10 cellular contexts compared by ENCODE assay signal in genomic region chr15:34621675-34622074, GRCh38. TPM values are rescaled to one million over a fixed set of nuclear protein-coding genes. Genes with fewer than 3 reads are reported as not detected.
DNase-seq lines count a peak whose midpoint lies in the region; ATAC-seq, FAIRE-seq and TF ChIP-seq lines count a peak whose summit lies in the region.
"Had no signal": no experiment of that assay in that cellular context is flagged by ENCODE, and none has a peak within 500 bp of the region (broad histone marks: within the 10 kb centered on the region; RNA-seq: fewer than 3 reads in every experiment).

No MANE protein-coding gene starts in this region.

- H3K36me3 ChIP-seq in HepG2 (replicated peaks in 1 of 2; ENCODE audit: control insufficient read depth in 1 of 2, insufficient read depth in 2 of 2, low read length in 2 of 2), result no peaks in the 10 kb centered on the region
- no peaks in the 10 kb centered on the region for H3K36me3 ChIP-seq in CD8-positive, alpha-beta T cell (ENCODE audit: insufficient read depth, low read length)

- H3K27ac ChIP-seq in C4-2B (no peak overlapping the region), VCaP (no peak overlapping the region), HepG2 (ENCODE audit: extremely low read length, insufficient read depth, low read length) (no peak overlapping the region)
- H3K27ac ChIP-seq in CD8-positive, alpha-beta T cell (ENCODE audit: low read depth, low read length), result no peak overlapping the region
- H3K27ac ChIP-seq: skin epidermis had no signal

- TF ChIP-seq POLR2A in HepG2 (IDR thresholded peaks at IDR 0.05; ENCODE audit: insufficient read depth in 1 of 2, low read depth in 2 of 2, low read length in 2 of 2) (no peak), GM12891 (IDR thresholded peaks at IDR 0.05; ENCODE audit: low read depth, low read length) (no peak)

- no peaks in the 10 kb centered on the region for H4K20me1 ChIP-seq in HepG2 (ENCODE audit: insufficient read depth, low read length)

- no peak for TF ChIP-seq RAD21 in HepG2 (CRISPR knock-in tag; IDR thresholded peaks at IDR 0.05)

- no peaks in the 10 kb centered on the region for H3K79me2 ChIP-seq in HepG2 (ENCODE audit: insufficient read depth, low read length)

- peaks cover 37% of the 10 kb centered on the region for H3K27me3 Mint-ChIP-seq in CD8-positive, alpha-beta T cell (ENCODE audit: low read depth)

- no peak overlapping the region for H3K4me3 Mint-ChIP-seq in CD8-positive, alpha-beta T cell

- no peaks in the 10 kb centered on the region for H3K36me3 Mint-ChIP-seq in CD8-positive, alpha-beta T cell

- H3K4me1 ChIP-seq in HepG2 (ENCODE audit: insufficient read depth, low read length), result no peaks in the 10 kb centered on the region
- no peaks in the 10 kb centered on the region for H3K4me1 ChIP-seq in CD8-positive, alpha-beta T cell (ENCODE audit: insufficient read depth, low read length)

- no peak overlapping the region for H3K4me3 ChIP-seq in HepG2 (replicated peaks in 1 of 3; ENCODE audit: insufficient read depth in 1 of 3, low read depth in 2 of 3, low read length in 3 of 3)
- H3K4me3 ChIP-seq in CD8-positive, alpha-beta T cell (ENCODE audit: low read depth, low read length), result no peak overlapping the region
- H3K4me3 ChIP-seq: skin epidermis had no signal

- no peaks in the 10 kb centered on the region for H3K9me3 ChIP-seq in HepG2 (ENCODE audit: low read length)
- no peaks in the 10 kb centered on the region for H3K9me3 ChIP-seq in CD8-positive, alpha-beta T cell (ENCODE audit: low read length)

- CTCF ChIA-PET in HepG2 (lab: Yijun Ruan, JAX; ENCODE audit: low intra/inter-chr PET ratio, low total read pairs), result interaction anchor here (0.9 kb wide), 1 partner anchor 299 kb away, joined by 3 read pairs; no protein-coding TSS in a partner anchor
- CTCF ChIA-PET in CD8-positive, alpha-beta T cell (lab: Charles Lee), result interaction anchor here (0.6 kb wide), 1 partner anchor 277 kb away, joined by 3 read pairs; no protein-coding TSS in a partner anchor

- TF ChIP-seq CTCF in C4-2B (conservative IDR thresholded peaks at IDR 0.05) (peak; percentile 59), VCaP (conservative IDR thresholded peaks at IDR 0.05) (peak; percentile 77), HepG2 (CRISPR knock-in tag; IDR thresholded peaks at IDR 0.05) (no peak; the same call in 1 of the 2 replicates)
- no peak for TF ChIP-seq CTCF in CD8-positive, alpha-beta T cell (IDR thresholded peaks at IDR 0.05)

- H3K9ac ChIP-seq in HepG2 (ENCODE audit: insufficient read depth, low read depth, low read length), result no peak overlapping the region

- peak; percentile 6 for DNase-seq in HT1080 (ENCODE audit: low read depth)
- peak; percentile 3 for DNase-seq in HepG2 (ENCODE audit: low spot score)
- no peak for DNase-seq in GM12891 (ENCODE audit: insufficient read length, low spot score)
- no peak for DNase-seq in CD8-positive, alpha-beta T cell
- no peak for DNase-seq in NCI-H1048 (lab: John Stamatoyannopoulos, UW)

- in situ Hi-C loops in HepG2 (cut with HindIII; ENCODE audit: extremely low pct_ligation_motif_present, low pct_unique_long_range_greater_than_20kb), result loop anchor here (10.0 kb wide), 1 partner anchor 293 kb away; no protein-coding TSS in a partner anchor

- no peak overlapping the region for H3K4me2 ChIP-seq in HepG2 (ENCODE audit: low read depth, low read length)

- H3K27me3 ChIP-seq in HepG2 (ENCODE audit: control insufficient read depth in 1 of 2, insufficient read depth in 2 of 2, low read length in 2 of 2), result no peaks in the 10 kb centered on the region
- peaks cover under 1% of the 10 kb centered on the region for H3K27me3 ChIP-seq in CD8-positive, alpha-beta T cell (ENCODE audit: insufficient read depth, low read length)

- no peaks in the 10 kb centered on the region for H3K4me1 Mint-ChIP-seq in CD8-positive, alpha-beta T cell (ENCODE audit: low read depth)

- no TSS peak for BruUV-seq in HepG2 (replicated peaks; lab: Mats Ljungman, UMichigan)

- no peak overlapping the region for H3K27ac Mint-ChIP-seq in CD8-positive, alpha-beta T cell

- FAIRE-seq in HepG2 (lab: Jason Lieb, UNC), result no peak
- FAIRE-seq in GM12891 (lab: Jason Lieb, UNC), result no peak
- FAIRE-seq: urothelium cell line had no signal

- intact Hi-C loops in HepG2 (cut with micrococcal nuclease; ENCODE audit: unreplicated experiment), result loop anchor here (1.0 kb wide), 1 partner anchor 299 kb away; no protein-coding TSS in a partner anchor
- intact Hi-C loops in CD8-positive, alpha-beta T cell (cut with DNase I, micrococcal nuclease), result no loop called here

- POLR2A ChIA-PET in HepG2 (lab: Yijun Ruan, JAX), result no interaction called here
- POLR2A ChIA-PET in CD8-positive, alpha-beta T cell (lab: Charles Lee), result no interaction called here

- no peak for ATAC-seq in HepG2
- no peak for ATAC-seq in CD8-positive, alpha-beta T cell
- ATAC-seq in GM21717 (IDR thresholded peaks at IDR 0.05; ENCODE audit: unreplicated experiment), result no peak

- TF ChIP-seq EP300 in HepG2 (IDR thresholded peaks at IDR 0.05; ENCODE audit: low read depth in 2 of 2, low read length in 2 of 2) (no peak), HepG2 (CRISPR knock-in tag; IDR thresholded peaks at IDR 0.05; ENCODE audit: borderline replicate concordance) (no peak)

- WGBS in HepG2 (ENCODE audit: low lambda C conversion rate), result 8% methylated on average over 5 of the region's 5 CpGs

- H2AFZ ChIP-seq in HepG2 (ENCODE audit: low read length), result no peak overlapping the region

- H3K9me3 Mint-ChIP-seq in CD8-positive, alpha-beta T cell, result peaks cover under 1% of the 10 kb centered on the region

TF ChIP-seq in HepG2, 621 proteins besides CTCF, POLR2A, EP300 and RAD21 (continues in another document):
- peak; percentile 18; the same call in 1 of the 2 replicates for TF ChIP-seq STAG1 (CRISPR knock-in tag; IDR thresholded peaks at IDR 0.05)

TF ChIP-seq in GM12891, 5 proteins besides CTCF, POLR2A, EP300 and RAD21:
- TF ChIP-seq SPI1 (IDR thresholded peaks at IDR 0.05; ENCODE audit: low read depth, low read length), result no peak
- TF ChIP-seq POU2F2 (IDR thresholded peaks at IDR 0.05; ENCODE audit: low read depth, low read length), result no peak
- no peak for TF ChIP-seq TAF1 (IDR thresholded peaks at IDR 0.05; ENCODE audit: low read depth, low read length)
- TF ChIP-seq POLR2AphosphoS5 (IDR thresholded peaks at IDR 0.05; ENCODE audit: low read depth, low read length), result no peak
- no peak for TF ChIP-seq PAX5 (IDR thresholded peaks at IDR 0.05; ENCODE audit: insufficient read depth, low read length, severe bottlenecking)

RNA-seq across cellular contexts. Expression of gene GOLGA8B, which starts 38.2 kb away (rescaled TPM):
- total RNA-seq in HT1080 (2014; rRNA removed; shearing (Covaris generic)), result 8.5 and 9.6 TPM in 2 replicates
- 8.6 and 9.5 TPM in 2 replicates for polyA plus RNA-seq in HT1080 (2015; cell fraction: cytosol; rRNA removed)
- 189 and 196 TPM in 2 replicates for polyA plus RNA-seq in HT1080 (2015; cell fraction: nucleus; rRNA removed)
- 6.0 and 38.8 TPM in 2 replicates for total RNA-seq in HepG2 (2016; rRNA removed; fragmentation: Illumina TruSeq; extraction: Trizol)
- 8.7 and 12.0 TPM in 2 replicates for total RNA-seq in HepG2 (2016; cell fraction: cytosol; rRNA removed; fragmentation: Illumina TruSeq; extraction: Trizol; ENCODE audit: low read depth)
- 8.1 and 44.9 TPM in 2 replicates for total RNA-seq in HepG2 (2016; cell fraction: insoluble cytoplasmic fraction; rRNA removed; fragmentation: Illumina TruSeq; extraction: Trizol)
- 3.0 and 5.0 TPM in 2 replicates for total RNA-seq in HepG2 (2016; cell fraction: membrane; rRNA removed; fragmentation: Illumina TruSeq; extraction: Trizol)
- total RNA-seq in HepG2 (2016; cell fraction: nucleus; rRNA removed; fragmentation: Illumina TruSeq; extraction: Trizol), result 71.1 and 101 TPM in 2 replicates
- polyA plus RNA-seq in HepG2 (2011; rRNA removed), result 89.0 and 104 TPM in 2 replicates
- 13.5 and 14.7 TPM in 2 replicates for polyA plus RNA-seq in HepG2 (2011; cell fraction: cytosol; rRNA removed)
- 711 and 815 TPM in 2 replicates for polyA plus RNA-seq in HepG2 (2011; cell fraction: nucleus; rRNA removed)
- polyA plus RNA-seq in HepG2 (2012), result 130 and 139 TPM in 2 replicates
- polyA plus RNA-seq in HepG2 (2016; cell fraction: cytosol; fragmentation: Illumina TruSeq; extraction: Trizol; ENCODE audit: low read depth), result 0.51 TPM in 2 replicates
- polyA plus RNA-seq in HepG2 (2016; cell fraction: insoluble cytoplasmic fraction; fragmentation: Illumina TruSeq; extraction: Trizol; ENCODE audit: low read depth), result 8.9 and 11.6 TPM in 2 replicates
- 0.92 and 2.1 TPM in 2 replicates for polyA plus RNA-seq in HepG2 (2016; cell fraction: membrane; fragmentation: Illumina TruSeq; extraction: Trizol; ENCODE audit: low read depth)
- 435 and 480 TPM in 2 replicates for polyA plus RNA-seq in HepG2 (2016; cell fraction: nucleus; fragmentation: Illumina TruSeq; extraction: Trizol; ENCODE audit: insufficient read depth, low read depth)
- polyA minus RNA-seq in HepG2 (2011; rRNA and poly(A)+ RNA removed; ENCODE audit: low replicate concordance), result 8.7 and 19.2 TPM in 2 replicates
- 3.5 and 5.4 TPM in 2 replicates for polyA minus RNA-seq in HepG2 (2011; cell fraction: cytosol; rRNA and poly(A)+ RNA removed)
- polyA minus RNA-seq in HepG2 (2011; cell fraction: nucleus; rRNA and poly(A)+ RNA removed), result 122 and 148 TPM in 2 replicates
- polyA plus RNA-seq in GM12891 (2012; ENCODE audit: low read depth, missing spikeins), result 132 TPM
- 100 to 1,000 TPM; 303 to 342 TPM for total RNA-seq in CD8-positive, alpha-beta T cell

Comparison
In these comparisons a context has a peak if more than half of its experiments do, and no peak if none do; other contexts are left out.
1. CTCF ChIP-seq: peak in C4-2B (single experiment) and VCaP (single experiment); none in HepG2 (single experiment) and CD8-positive, alpha-beta T cell (single experiment).
2. DNase-seq: peak in HT1080 (single experiment) and HepG2 (single experiment); none in GM12891 (single experiment), CD8-positive, alpha-beta T cell (0 of 7) and NCI-H1048 (single experiment).